ENCODE assay signal across 8 cellular contexts in genomic region chr12:2959508-2960431, GRCh38. TPM values are rescaled to one million over a fixed set of nuclear protein-coding genes. Genes with fewer than 3 reads are reported as not detected.
DNase-seq lines count a peak whose midpoint lies in the region; ATAC-seq and TF ChIP-seq lines count a peak whose summit lies in the region.

No MANE protein-coding gene starts in this region.

- peak overlapping the region; percentile 32 for H3K4me3 Mint-ChIP-seq in natural killer cell treated with Interleukin-12 subunit alpha and Interleukin-12 subunit beta and Interleukin-15 and Interleukin-18, amount 100 ng/mL, for 72 hours

- peak overlapping the region; percentile 78 for H3K9ac ChIP-seq in fibroblast of lung (ENCODE audit: insufficient read depth, low read length)

- no peaks in the 10 kb centered on the region for H3K4me1 ChIP-seq in fibroblast of lung (ENCODE audit: control insufficient read depth, extremely low read depth, insufficient read depth, low read length)

- H3K36me3 Mint-ChIP-seq in natural killer cell treated with Interleukin-12 subunit alpha and Interleukin-12 subunit beta and Interleukin-15 and Interleukin-18, amount 100 ng/mL, for 72 hours, result no peaks in the 10 kb centered on the region

- H3K27me3 Mint-ChIP-seq in natural killer cell treated with Interleukin-12 subunit alpha and Interleukin-12 subunit beta and Interleukin-15 and Interleukin-18, amount 100 ng/mL, for 72 hours, result peaks cover 51 to 56% of the 10 kb centered on the region in 2 donors

- DNase-seq in NCI-H1092 treated with DMSO at 0.1 percent for 48 hours (lab: John Stamatoyannopoulos, UW), result peak; percentile 40
- no peak for DNase-seq in NCI-H1092 (lab: John Stamatoyannopoulos, UW)
- DNase-seq in HuH-7 (ENCODE audit: low spot score), result peak; percentile 63
- peak; percentile 65 for DNase-seq in WERI-Rb-1
- DNase-seq in fibroblast of lung (ENCODE audit: low read depth in 2 of 2), result peak; percentile 62 to 73
- DNase-seq in natural killer cell treated with Interleukin-12 subunit alpha and Interleukin-12 subunit beta and Interleukin-15 and Interleukin-18, amount 100 ng/mL, for 72 hours (ENCODE audit: low spot score), result no peak

- H3K27ac ChIP-seq in WERI-Rb-1, result peak overlapping the region; percentile 85
- H3K27ac ChIP-seq in fibroblast of lung (ENCODE audit: insufficient read depth, low read length), result peak overlapping the region; percentile 80

- no peaks in the 10 kb centered on the region for H3K27me3 ChIP-seq in WERI-Rb-1 (ENCODE audit: insufficient read depth, low read depth, severe bottlenecking)
- H3K27me3 ChIP-seq in fibroblast of lung (ENCODE audit: control insufficient read depth, insufficient read depth, low read length), result no peaks in the 10 kb centered on the region

- peak overlapping the region; percentile 93 for H3K4me2 ChIP-seq in fibroblast of lung (ENCODE audit: extremely low read depth, insufficient read depth, low read length)

- H3K9me3 Mint-ChIP-seq in natural killer cell treated with Interleukin-12 subunit alpha and Interleukin-12 subunit beta and Interleukin-15 and Interleukin-18, amount 100 ng/mL, for 72 hours, result no peaks in the 10 kb centered on the region

- no peak for TF ChIP-seq CTCF in WERI-Rb-1 (IDR thresholded peaks at IDR 0.05; ENCODE audit: low read depth, low read length)
- no peak for TF ChIP-seq CTCF in fibroblast of lung (conservative IDR thresholded peaks at IDR 0.05 in 1 of 2, IDR thresholded peaks at IDR 0.05 in 1 of 2; ENCODE audit: low read depth in 1 of 2, low read length in 2 of 2)

- ATAC-seq in natural killer cell treated with Interleukin-12 subunit alpha and Interleukin-12 subunit beta and Interleukin-15 and Interleukin-18, amount 100 ng/mL, for 72 hours, result peak; percentile 34 to 37
- no peak for ATAC-seq in GM21360 (IDR thresholded peaks at IDR 0.05; ENCODE audit: unreplicated experiment)
- ATAC-seq in HG02981 (IDR thresholded peaks at IDR 0.05; ENCODE audit: unreplicated experiment), result no peak

- H3K36me3 ChIP-seq in WERI-Rb-1 (peaks cover 2% of the 10 kb centered on the region; the same call in 1 of the 2 replicates), fibroblast of lung (ENCODE audit: control insufficient read depth, insufficient read depth, low read length) (no peaks in the 10 kb centered on the region)

- H3K79me2 ChIP-seq in fibroblast of lung (ENCODE audit: control insufficient read depth, insufficient read depth, low read length), result peaks cover 17% of the 10 kb centered on the region

- peak overlapping the region; percentile 63 for H2AFZ ChIP-seq in fibroblast of lung (ENCODE audit: low read length)

- no peak overlapping the region for H3K27ac Mint-ChIP-seq in natural killer cell treated with Interleukin-12 subunit alpha and Interleukin-12 subunit beta and Interleukin-15 and Interleukin-18, amount 100 ng/mL, for 72 hours

- no peaks in the 10 kb centered on the region for H4K20me1 ChIP-seq in fibroblast of lung (ENCODE audit: control insufficient read depth, extremely low read depth, insufficient read depth, low read length)

- H3K9me3 ChIP-seq in WERI-Rb-1 (ENCODE audit: severe bottlenecking) (no peaks in the 10 kb centered on the region), fibroblast of lung (ENCODE audit: control insufficient read depth, insufficient read depth, low read depth, low read length) (no peaks in the 10 kb centered on the region)

- H3K4me3 ChIP-seq in WERI-Rb-1 (ENCODE audit: low read depth, low read length) (peak overlapping the region; percentile 86), fibroblast of lung (replicated peaks in 1 of 4; ENCODE audit: control extremely low read depth in 1 of 4, insufficient read depth in 1 of 4, low read depth in 3 of 4, low read length in 4 of 4) (peak overlapping the region; percentile 58 to 66 (median 65))

- H3K4me1 Mint-ChIP-seq in natural killer cell treated with Interleukin-12 subunit alpha and Interleukin-12 subunit beta and Interleukin-15 and Interleukin-18, amount 100 ng/mL, for 72 hours (ENCODE audit: low read depth in 2 of 2), result peaks cover 11 to 12% of the 10 kb centered on the region in 2 donors

RNA-seq across cellular contexts. Expression of gene TEAD4, which starts 0.6 kb away (rescaled TPM):
- 6.3 and 7.4 TPM in 2 replicates for total RNA-seq in fibroblast of lung
- 14.3 and 15.4 TPM in 2 replicates for polyA plus RNA-seq in fibroblast of lung
- polyA plus RNA-seq in fibroblast of lung (2012), result 18.7 and 22.2 TPM in 2 replicates
- 18.3 and 28.2 TPM in 2 replicates for polyA minus RNA-seq in fibroblast of lung (ENCODE audit: low replicate concordance)
- total RNA-seq in natural killer cell treated with Interleukin-12 subunit alpha and Interleukin-12 subunit beta and Interleukin-15 and Interleukin-18, amount 100 ng/mL, for 72 hours, result under 1 TPM in 1 of 2 donors, not detected in 1; 0.33 TPM

Comparison
In these comparisons a context has a peak if more than half of its experiments do, and no peak if none do; other contexts are left out.
1. DNase-seq: peak in NCI-H1092 treated with DMSO at 0.1 percent for 48 hours (single experiment), HuH-7 (single experiment), WERI-Rb-1 (single experiment) and fibroblast of lung (2 of 2); none in NCI-H1092 (single experiment) and natural killer cell treated with Interleukin-12 subunit alpha and Interleukin-12 subunit beta and Interleukin-15 and Interleukin-18, amount 100 ng/mL, for 72 hours (single experiment).
2. ATAC-seq: peak in natural killer cell treated with Interleukin-12 subunit alpha and Interleukin-12 subunit beta and Interleukin-15 and Interleukin-18, amount 100 ng/mL, for 72 hours (2 of 2); none in GM21360 (single experiment) and HG02981 (single experiment).